ENCODE assay signal across 1 cellular context in genomic region chr2:144237845-144238637, GRCh38.
A peak's percentile ranks its signal among the peaks of the same experiment; 100 is the strongest.
TF ChIP-seq lines count a peak whose summit lies in the region.

No MANE protein-coding gene starts in this region.

TF ChIP-seq in K562, 482 proteins besides CTCF, POLR2A, EP300 and RAD21 (continued from another document):
- TF ChIP-seq TRIM25 (IDR thresholded peaks at IDR 0.05; ENCODE audit: borderline replicate concordance) (no peak), PHF8 (IDR thresholded peaks at IDR 0.05; ENCODE audit: borderline replicate concordance, low read length) (no peak), ZNF12 (CRISPR knock-in tag; IDR thresholded peaks at IDR 0.05) (no peak), CEBPG (CRISPR knock-in tag; IDR thresholded peaks at IDR 0.05) (no peak), CEBPG (tag; conservative IDR thresholded peaks at IDR 0.05 in 1 of 2, IDR thresholded peaks at IDR 0.05 in 1 of 2) (peak in 1 of 2 experiments; percentile 51; a peak in 2 of 4 replicates), NFIC (IDR thresholded peaks at IDR 0.05) (0 out of 2 replicates have a peak, but pooled peaks have one; percentile 6), PTRF (tag; IDR thresholded peaks at IDR 0.05) (no peak), ZNF347 (CRISPR knock-in tag; IDR thresholded peaks at IDR 0.05; ENCODE audit: low read depth) (no peak), MTA3 (IDR thresholded peaks at IDR 0.05; ENCODE audit: borderline replicate concordance) (no peak), SMARCB1 (IDR thresholded peaks at IDR 0.05; ENCODE audit: insufficient read length, low read depth) (no peak), ZNF561 (CRISPR knock-in tag; conservative IDR thresholded peaks at IDR 0.05) (no peak), RB1 (IDR thresholded peaks at IDR 0.05; ENCODE audit: low read depth) (no peak), CEBPB (tag; IDR thresholded peaks at IDR 0.05) (peak; percentile 64; the same call in 1 of the 2 replicates), ZC3H11A (IDR thresholded peaks at IDR 0.05; ENCODE audit: low read depth, low read length) (no peak), FOXM1 (IDR thresholded peaks at IDR 0.05; ENCODE audit: low read depth) (no peak), FOXM1 (CRISPR knock-in tag; IDR thresholded peaks at IDR 0.05; ENCODE audit: low read depth) (no peak), YY1 (IDR thresholded peaks at IDR 0.05; ENCODE audit: borderline replicate concordance in 1 of 3, control insufficient read depth in 1 of 3, extremely low read depth in 1 of 3, insufficient read depth in 3 of 3, insufficient read length in 1 of 3, insufficient replicate concordance in 2 of 3, low read depth in 1 of 3, low read length in 2 of 3) (peak in 1 of 3 experiments; percentile 42), TSHZ1 (CRISPR knock-in tag; IDR thresholded peaks at IDR 0.05) (no peak), FOXA3 (CRISPR knock-in tag; conservative IDR thresholded peaks at IDR 0.05 in 1 of 2, IDR thresholded peaks at IDR 0.05 in 1 of 2) (no peak), HEY1 (CRISPR knock-in tag; IDR thresholded peaks at IDR 0.05; ENCODE audit: borderline replicate concordance) (no peak), DMBX1 (CRISPR knock-in tag; IDR thresholded peaks at IDR 0.05; ENCODE audit: borderline replicate concordance) (no peak), CTCFL (IDR thresholded peaks at IDR 0.05; ENCODE audit: borderline replicate concordance, insufficient read depth, low read depth, low read length, poor library complexity, severe bottlenecking) (no peak), ZNF785 (CRISPR knock-in tag; IDR thresholded peaks at IDR 0.05) (no peak), SPI1 (IDR thresholded peaks at IDR 0.05; ENCODE audit: borderline replicate concordance, low read depth, low read length) (0 out of 2 replicates have a peak, but pooled peaks have one; percentile 10), NRF1 (conservative IDR thresholded peaks at IDR 0.05 in 1 of 2, IDR thresholded peaks at IDR 0.05 in 1 of 2) (no peak), YBX1 (IDR thresholded peaks at IDR 0.05) (no peak), PKNOX1 (IDR thresholded peaks at IDR 0.05) (peak; percentile 63; the same call in 1 of the 2 replicates), HDAC8 (tag; IDR thresholded peaks at IDR 0.05) (no peak), XRCC4 (IDR thresholded peaks at IDR 0.05; ENCODE audit: extremely low read depth, insufficient read depth, insufficient read length) (no peak), CAMTA2 (CRISPR knock-in tag; conservative IDR thresholded peaks at IDR 0.05) (no peak), ZBTB9 (CRISPR knock-in tag; IDR thresholded peaks at IDR 0.05) (no peak), ATF6 (CRISPR knock-in tag; IDR thresholded peaks at IDR 0.05) (no peak), ZC3H4 (CRISPR knock-in tag; IDR thresholded peaks at IDR 0.05; ENCODE audit: borderline replicate concordance) (no peak), SP2 (IDR thresholded peaks at IDR 0.05; ENCODE audit: extremely low read depth, low read depth, low read length, poor library complexity, severe bottlenecking) (no peak), TRIM24 (IDR thresholded peaks at IDR 0.05) (no peak), CLOCK (CRISPR knock-in tag; IDR thresholded peaks at IDR 0.05; ENCODE audit: borderline replicate concordance) (no peak), NONO (IDR thresholded peaks at IDR 0.05; ENCODE audit: low read depth in 2 of 2, low read length in 1 of 2) (no peak), NKRF (IDR thresholded peaks at IDR 0.05; ENCODE audit: borderline replicate concordance) (no peak), GABPA (tag; conservative IDR thresholded peaks at IDR 0.05; ENCODE audit: low read depth) (no peak)
TF ChIP-seq in K562: peak in this region for 7.
